Comparison of ENCODE assay signal across 1 cellular context in genomic region chr10:77836299-77836820, GRCh38.
TF ChIP-seq lines count a peak whose summit lies in the region.

No MANE protein-coding gene starts in this region.

TF ChIP-seq in K562, 482 proteins besides CTCF, POLR2A, EP300 and RAD21 (continued from another document and continues in another):
- TF ChIP-seq STAT6 (CRISPR knock-in tag; IDR thresholded peaks at IDR 0.05) (0 out of 2 replicates have a peak, but pooled peaks have one; percentile 33), ATF3 (IDR thresholded peaks at IDR 0.05) (peak; percentile 68), ATF3 (CRISPR knock-in tag; conservative IDR thresholded peaks at IDR 0.05) (no peak), PML (IDR thresholded peaks at IDR 0.05; ENCODE audit: low read length) (peak; percentile 63; the same call in 1 of the 2 replicates), ETV5 (CRISPR knock-in tag; IDR thresholded peaks at IDR 0.05; ENCODE audit: low read depth) (peak; percentile 38; the same call in 1 of the 2 replicates), CXXC5 (CRISPR knock-in tag; IDR thresholded peaks at IDR 0.05) (peak; percentile 65), SIN3A (IDR thresholded peaks at IDR 0.05; ENCODE audit: borderline replicate concordance in 2 of 2, control insufficient read depth in 1 of 2, low read depth in 2 of 2, low read length in 2 of 2) (peak in 1 of 2 experiments; percentile 70; a peak in 1 of 4 replicates), CBX3 (IDR thresholded peaks at IDR 0.05; ENCODE audit: borderline replicate concordance in 1 of 2, low read length in 2 of 2) (peak in 1 of 2 experiments; percentile 36; a peak in 1 of 3 replicates), ZNF76 (CRISPR knock-in tag; IDR thresholded peaks at IDR 0.05; ENCODE audit: borderline replicate concordance) (no peak), E2F8 (IDR thresholded peaks at IDR 0.05; ENCODE audit: low read depth, partially characterized antibody) (peak; percentile 41), MTA2 (IDR thresholded peaks at IDR 0.05; ENCODE audit: low read depth) (peak; percentile 37; the same call in 1 of the 2 replicates), TEAD4 (IDR thresholded peaks at IDR 0.05; ENCODE audit: low read length) (peak; percentile 38; the same call in 1 of the 2 replicates), TEAD4 (CRISPR knock-in tag; IDR thresholded peaks at IDR 0.05; ENCODE audit: borderline replicate concordance) (no peak), LEF1 (IDR thresholded peaks at IDR 0.05) (peak; percentile 70; the same call in 1 of the 2 replicates), ZBED1 (IDR thresholded peaks at IDR 0.05) (no peak), MAFG (tag; conservative IDR thresholded peaks at IDR 0.05) (peak; percentile 52), ETS2 (tag; IDR thresholded peaks at IDR 0.05; ENCODE audit: borderline replicate concordance, poor library complexity, severe bottlenecking) (no peak), SAP30 (IDR thresholded peaks at IDR 0.05; ENCODE audit: borderline replicate concordance, insufficient read depth, low read depth, low read length, poor library complexity, severe bottlenecking) (peak; percentile 53), SMAD1 (IDR thresholded peaks at IDR 0.05; ENCODE audit: low read depth, low read length, partially characterized antibody) (peak; percentile 47), ETV6 (IDR thresholded peaks at IDR 0.05; ENCODE audit: borderline replicate concordance in 1 of 2, low read depth in 2 of 2, low read length in 1 of 2) (no peak), ETV6 (CRISPR knock-in tag; IDR thresholded peaks at IDR 0.05; ENCODE audit: borderline replicate concordance) (no peak), TFAP4 (CRISPR knock-in tag; IDR thresholded peaks at IDR 0.05; ENCODE audit: borderline replicate concordance) (peak; percentile 29; the same call in 1 of the 2 replicates), MYC (IDR thresholded peaks at IDR 0.05; ENCODE audit: low read depth, low read length) (peak; percentile 66; the same call in 1 of the 2 replicates), MYC (CRISPR knock-in tag; IDR thresholded peaks at IDR 0.05; ENCODE audit: borderline replicate concordance, low read depth) (no peak), ARID4B (CRISPR knock-in tag; IDR thresholded peaks at IDR 0.05) (0 out of 2 replicates have a peak, but pooled peaks have one; percentile 69), ZNF23 (CRISPR knock-in tag; IDR thresholded peaks at IDR 0.05) (no peak), BHLHE40 (IDR thresholded peaks at IDR 0.05; ENCODE audit: low read length) (0 out of 2 replicates have a peak, but pooled peaks have one; percentile 27), GABPB1 (CRISPR knock-in tag; IDR thresholded peaks at IDR 0.05) (0 out of 2 replicates have a peak, but pooled peaks have one; percentile 43), TAF1 (IDR thresholded peaks at IDR 0.05; ENCODE audit: control insufficient read depth, extremely low read depth, insufficient read depth, low read length, severe bottlenecking) (peak; percentile 80), TGIF2 (CRISPR knock-in tag; IDR thresholded peaks at IDR 0.05) (no peak), ARNT (IDR thresholded peaks at IDR 0.05) (peak in 1 of 2 experiments; percentile 67; a peak in 2 of 4 replicates), POLR2G (IDR thresholded peaks at IDR 0.05; ENCODE audit: low read depth, low read length) (peak; percentile 12; the same call in 1 of the 2 replicates), FOXM1 (IDR thresholded peaks at IDR 0.05; ENCODE audit: low read depth) (peak; percentile 13; the same call in 1 of the 2 replicates), FOXM1 (CRISPR knock-in tag; IDR thresholded peaks at IDR 0.05; ENCODE audit: low read depth) (no peak), EHMT2 (IDR thresholded peaks at IDR 0.05) (peak; percentile 37; the same call in 1 of the 2 replicates), YBX1 (IDR thresholded peaks at IDR 0.05) (no peak), TAL1 (IDR thresholded peaks at IDR 0.05) (peak; percentile 54; the same call in 1 of the 2 replicates), NEUROD1 (IDR thresholded peaks at IDR 0.05; ENCODE audit: borderline replicate concordance, low read depth, low read length, partially characterized antibody) (peak; percentile 13), ZMIZ1 (IDR thresholded peaks at IDR 0.05; ENCODE audit: low read depth in 2 of 2, low read length in 2 of 2) (no peak), TBP (optimal IDR thresholded peaks at IDR 0.05; ENCODE audit: low read depth, low read length) (peak; percentile 52), ARID1B (IDR thresholded peaks at IDR 0.05) (peak; percentile 59), ATF7 (IDR thresholded peaks at IDR 0.05) (peak; percentile 60), MNT (conservative IDR thresholded peaks at IDR 0.05) (peak; percentile 67 to 85), POLR2AphosphoS5 (IDR thresholded peaks at IDR 0.05; ENCODE audit: control insufficient read depth, insufficient read depth, low read depth, low read length) (peak; percentile 86), HDAC2 (IDR thresholded peaks at IDR 0.05) (peak; percentile 56; the same call in 1 of the 2 replicates), ETV1 (tag; conservative IDR thresholded peaks at IDR 0.05; ENCODE audit: low read depth) (peak; percentile 90), KAT7 (CRISPR knock-in tag; IDR thresholded peaks at IDR 0.05; ENCODE audit: borderline replicate concordance) (0 out of 2 replicates have a peak, but pooled peaks have one; percentile 22), JUND (IDR thresholded peaks at IDR 0.05; ENCODE audit: borderline replicate concordance, low read depth, low read length) (peak; percentile 60; the same call in 1 of the 2 replicates), JUND (tag; IDR thresholded peaks at IDR 0.05; ENCODE audit: borderline replicate concordance, low read depth, low read length) (peak; percentile 10; the same call in 1 of the 3 replicates), ATF1 (CRISPR knock-in tag; IDR thresholded peaks at IDR 0.05) (no peak), ATF1 (tag; IDR thresholded peaks at IDR 0.05) (peak; percentile 88), MAFF (IDR thresholded peaks at IDR 0.05; ENCODE audit: low read length) (peak; percentile 34)
